Comparison of ENCODE assay signal across 18 cellular contexts in the genomic region with DNA sequence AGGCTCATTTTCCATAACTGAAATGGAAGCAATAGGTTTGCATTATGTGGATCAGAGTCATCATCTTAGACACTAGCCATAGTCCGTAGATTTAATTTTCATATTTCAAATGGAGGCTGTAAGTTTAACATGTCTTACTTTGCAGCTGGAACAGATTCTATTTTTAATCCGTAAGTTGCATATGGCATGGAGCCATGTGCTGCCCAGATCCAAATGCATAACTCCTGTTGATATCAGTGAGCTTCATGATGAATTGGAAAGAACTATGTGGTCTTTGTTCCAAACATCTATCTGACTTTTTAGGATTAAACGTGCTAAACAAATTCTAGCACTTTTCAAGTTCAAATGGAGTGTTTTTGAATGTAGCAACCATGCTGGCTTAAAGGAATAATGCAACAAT. TPM values are rescaled to one million over a fixed set of nuclear protein-coding genes. Genes with fewer than 3 reads are reported as not detected.
DNase-seq lines count a peak whose midpoint lies in the region; ATAC-seq and TF ChIP-seq lines count a peak whose summit lies in the region.
"Had no signal": no experiment of that assay in that cellular context is flagged by ENCODE, and none has a peak within 500 bp of the region (broad histone marks: within the 10 kb centered on the region; RNA-seq: fewer than 3 reads in every experiment).

No MANE protein-coding gene starts in this region.

- TF ChIP-seq CTCF in fibroblast of the aortic adventitia (IDR thresholded peaks at IDR 0.05; ENCODE audit: insufficient read depth, low read length) = no peak
- TF ChIP-seq CTCF in GM10266 (IDR thresholded peaks at IDR 0.05; ENCODE audit: control insufficient read depth, insufficient read depth, low read depth, missing control alignments) = no peak

- intact Hi-C loops in Right ventricle myocardium superior (cut with DNase I) = no loop called here
- intact Hi-C loops in Right ventricle myocardium inferior (cut with DNase I) = loop anchor here (5.0 kb wide), 1 partner anchor 36 kb away; no protein-coding TSS in a partner anchor

- H3K27ac ChIP-seq in muscle layer of duodenum (ENCODE audit: low read length) (peak overlapping the region; percentile 17), stomach smooth muscle (ENCODE audit: low read length) (peak overlapping the region; percentile 26)
- H3K27ac ChIP-seq: 22Rv1 had no signal

- peaks cover 0 to 4% of the 10 kb centered on the region in 2 donors for H3K36me3 ChIP-seq in muscle layer of duodenum (ENCODE audit: control insufficient read depth in 1 of 2, insufficient read depth in 2 of 2, low read length in 2 of 2)
- H3K36me3 ChIP-seq in stomach smooth muscle (ENCODE audit: control insufficient read depth in 2 of 2, insufficient read depth in 2 of 2, low read length in 2 of 2) = peaks cover 20 to 24% of the 10 kb centered on the region in 2 donors
- H3K36me3 ChIP-seq: MG63 had no signal

- no peak for DNase-seq in Right ventricle myocardium superior
- DNase-seq in Right ventricle myocardium inferior (ENCODE audit: missing footprints) = no peak
- peak; percentile 74 for DNase-seq in fibroblast of the aortic adventitia (ENCODE audit: low read depth)
- no peak for DNase-seq in GM10266 (ENCODE audit: extremely low spot score)
- no peak for DNase-seq in NOMO-1 (lab: John Stamatoyannopoulos, UW; ENCODE audit: unreplicated experiment in 2 of 2)
- no peak for DNase-seq in SHP77 treated with DMSO at 0.1 percent for 48 hours (lab: John Stamatoyannopoulos, UW)
- DNase-seq: DND-41, H7, MG63, NCI-H1048, NCI-H1436, NCI-H1930, NCI-H2171, NCI-H446 had no signal

- peaks cover 0 to 44% of the 10 kb centered on the region in 2 donors for H3K4me1 ChIP-seq in muscle layer of duodenum (ENCODE audit: control insufficient read depth in 1 of 2, insufficient read depth in 2 of 2, low read length in 2 of 2)
- peaks cover 45% of the 10 kb centered on the region for H3K4me1 ChIP-seq in stomach smooth muscle (ENCODE audit: control insufficient read depth, insufficient read depth, low read length)

- H3K9ac ChIP-seq in stomach smooth muscle (ENCODE audit: low read length in 2 of 2) = no peak overlapping the region

- ATAC-seq in Right ventricle myocardium superior (ENCODE audit: poor library complexity) (peak; percentile 43), Right ventricle myocardium inferior (no peak)
- ATAC-seq: Panc1 had no signal

- H3K4me3 ChIP-seq in fibroblast of the aortic adventitia (ENCODE audit: low read depth, low read length) (no peak overlapping the region), muscle layer of duodenum (ENCODE audit: low read depth in 1 of 2, low read length in 2 of 2) (no peak overlapping the region), stomach smooth muscle (ENCODE audit: low read length in 2 of 2) (peak overlapping the region in 1 of 2 donors; percentile 16)
- H3K4me3 ChIP-seq: MG63 had no signal

- H3K9me3 ChIP-seq in muscle layer of duodenum (ENCODE audit: control insufficient read depth in 1 of 2, low read length in 2 of 2) (no peaks in the 10 kb centered on the region), stomach smooth muscle (ENCODE audit: control insufficient read depth in 2 of 2, low read length in 2 of 2) (no peaks in the 10 kb centered on the region)
- H3K9me3 ChIP-seq: MG63 had no signal

- no peaks in the 10 kb centered on the region for H3K27me3 ChIP-seq in muscle layer of duodenum (ENCODE audit: low read depth, low read length)
- H3K27me3 ChIP-seq in stomach smooth muscle (ENCODE audit: control insufficient read depth in 1 of 2, insufficient read depth in 2 of 2, low read length in 2 of 2) = no peaks in the 10 kb centered on the region
- H3K27me3 ChIP-seq: MG63 had no signal

RNA-seq across cellular contexts. Expression of a gene that starts 43.4 kb away (rescaled TPM):
- total RNA-seq in Right ventricle myocardium superior = 41.7 TPM
- 40.1 TPM for total RNA-seq in Right ventricle myocardium inferior
- 65.0 and 78.2 TPM in 2 replicates for total RNA-seq in fibroblast of the aortic adventitia (ENCODE audit: low replicate concordance)
